In genomic region chr2:20179179-20179754, GRCh38 we compare ENCODE assay signal across 20 cellular contexts. TPM values are rescaled to one million over a fixed set of nuclear protein-coding genes. Genes with fewer than 3 reads are reported as not detected.
DNase-seq lines count a peak whose midpoint lies in the region; ATAC-seq and TF ChIP-seq lines count a peak whose summit lies in the region.
"Had no signal": no experiment of that assay in that cellular context is flagged by ENCODE, and none has a peak within 500 bp of the region (broad histone marks: within the 10 kb centered on the region; RNA-seq: fewer than 3 reads in every experiment).

No MANE protein-coding gene starts in this region.

- H3K27me3 ChIP-seq in SK-N-SH (ENCODE audit: insufficient read depth) (no peaks in the 10 kb centered on the region), osteoblast (ENCODE audit: insufficient read depth, low read length) (no peaks in the 10 kb centered on the region), vagina (no peaks in the 10 kb centered on the region)
- H3K27me3 ChIP-seq: hepatocyte, ovary, sigmoid colon had no signal

- no peak for TF ChIP-seq POLR2A in vagina (IDR thresholded peaks at IDR 0.05)

- no peaks in the 10 kb centered on the region for H3K4me1 Mint-ChIP-seq in activated T-helper 2 cell treated with anti-CD3 and anti-CD28 coated beads, Interferon-gamma antibody, Interleukin-2, Interleukin-4, amounts not matched to agents 10 μg/mL and 5 μg/mL and 100 μg/mL, durations not matched to agents 14 hours and 24 hours and 36 hours (ENCODE audit: low read depth)
- H3K4me1 Mint-ChIP-seq: naive B cell, T-cell had no signal

- H3K4me2 ChIP-seq in SK-N-SH, result no peak overlapping the region
- H3K4me2 ChIP-seq in osteoblast (ENCODE audit: insufficient read depth, low read length), result no peak overlapping the region

- ATAC-seq in SK-N-SH treated with all-trans-retinoic acid at 6 μM for 48 hours, result no peak
- ATAC-seq: activated T-cell treated with anti-CD3 and anti-CD28 coated beads, Interleukin-2, amount 50 U/mL, for 4 hours; T-cell had no signal

- no peak overlapping the region for H2AFZ ChIP-seq in SK-N-SH (ENCODE audit: low read depth)
- H2AFZ ChIP-seq in osteoblast (ENCODE audit: low read length), result no peak overlapping the region
- H2AFZ ChIP-seq: hepatocyte had no signal

- no peaks in the 10 kb centered on the region for H3K9me2 ChIP-seq in SK-N-SH

- CTCF ChIA-PET in SK-N-SH (lab: Yijun Ruan, JAX), result interaction anchor here (0.8 to 2.2 kb wide), 4 partner anchors 10 to 168 kb away, joined by 3 to 7 read pairs (median 4); no protein-coding TSS in a partner anchor

- H3K27ac Mint-ChIP-seq in activated T-helper 2 cell treated with anti-CD3 and anti-CD28 coated beads, Interferon-gamma antibody, Interleukin-2, Interleukin-4, amounts not matched to agents 10 μg/mL and 5 μg/mL and 100 μg/mL, durations not matched to agents 14 hours and 24 hours and 36 hours, result no peak overlapping the region
- H3K27ac Mint-ChIP-seq: naive B cell, T-cell had no signal

- no peaks in the 10 kb centered on the region for H3K36me3 ChIP-seq in SK-N-SH (replicated peaks in 1 of 2; ENCODE audit: control insufficient read depth in 1 of 2, insufficient read depth in 2 of 2, low read length in 1 of 2)
- H3K36me3 ChIP-seq in osteoblast (ENCODE audit: insufficient read depth, low read length), result no peaks in the 10 kb centered on the region
- no peaks in the 10 kb centered on the region for H3K36me3 ChIP-seq in vagina
- H3K36me3 ChIP-seq: ovary, sigmoid colon had no signal

- H3K9ac ChIP-seq in SK-N-SH, result no peak overlapping the region

- no peaks in the 10 kb centered on the region for H3K9me3 Mint-ChIP-seq in activated T-helper 2 cell treated with anti-CD3 and anti-CD28 coated beads, Interferon-gamma antibody, Interleukin-2, Interleukin-4, amounts not matched to agents 10 μg/mL and 5 μg/mL and 100 μg/mL, durations not matched to agents 14 hours and 24 hours and 36 hours
- H3K9me3 Mint-ChIP-seq: activated T-cell treated with anti-CD3 and anti-CD28 coated beads, Interleukin-2, amount 50 U/mL, for 4 hours; naive B cell; T-cell had no signal

- no peak for TF ChIP-seq CTCF in SK-N-SH (IDR thresholded peaks at IDR 0.05)
- TF ChIP-seq CTCF in osteoblast (IDR thresholded peaks at IDR 0.05; ENCODE audit: extremely low read depth, low read depth, low read length), result no peak
- no peak for TF ChIP-seq CTCF in vagina (IDR thresholded peaks at IDR 0.05)

- 84% methylated on average over 8 of the region's 8 CpGs for WGBS in SK-N-SH (ENCODE audit: low lambda C conversion rate)

- H3K27me3 Mint-ChIP-seq in activated T-helper 2 cell treated with anti-CD3 and anti-CD28 coated beads, Interferon-gamma antibody, Interleukin-2, Interleukin-4, amounts not matched to agents 10 μg/mL and 5 μg/mL and 100 μg/mL, durations not matched to agents 14 hours and 24 hours and 36 hours (ENCODE audit: low read depth), result no peaks in the 10 kb centered on the region
- H3K27me3 Mint-ChIP-seq: T-cell had no signal

- peaks cover 6 to 7% of the 10 kb centered on the region in 2 experiments; a peak in 2 of 4 replicates for H3K4me1 ChIP-seq in SK-N-SH (ENCODE audit: control insufficient read depth in 1 of 2, insufficient read depth in 2 of 2, low read depth in 1 of 2, low read length in 1 of 2)
- peaks cover 8% of the 10 kb centered on the region for H3K4me1 ChIP-seq in osteoblast (ENCODE audit: insufficient read depth, low read length)
- H3K4me1 ChIP-seq in vagina, result peaks cover 20% of the 10 kb centered on the region
- H3K4me1 ChIP-seq: sigmoid colon had no signal

- no peak overlapping the region for H3K4me3 Mint-ChIP-seq in activated T-helper 2 cell treated with anti-CD3 and anti-CD28 coated beads, Interferon-gamma antibody, Interleukin-2, Interleukin-4, amounts not matched to agents 10 μg/mL and 5 μg/mL and 100 μg/mL, durations not matched to agents 14 hours and 24 hours and 36 hours (ENCODE audit: low read depth)
- H3K4me3 Mint-ChIP-seq: activated T-cell treated with anti-CD3 and anti-CD28 coated beads, Interleukin-2, amount 50 U/mL, for 4 hours; naive B cell; T-cell had no signal

- H3K4me3 ChIP-seq in SK-N-SH (ENCODE audit: low read depth in 2 of 2, low read length in 1 of 2) (no peak overlapping the region), osteoblast (ENCODE audit: insufficient read depth, low read length) (no peak overlapping the region), vagina (no peak overlapping the region)
- H3K4me3 ChIP-seq: hepatocyte, ovary, sigmoid colon had no signal

- H3K36me3 Mint-ChIP-seq in activated T-helper 2 cell treated with anti-CD3 and anti-CD28 coated beads, Interferon-gamma antibody, Interleukin-2, Interleukin-4, amounts not matched to agents 10 μg/mL and 5 μg/mL and 100 μg/mL, durations not matched to agents 14 hours and 24 hours and 36 hours (ENCODE audit: low read depth), result no peaks in the 10 kb centered on the region
- H3K36me3 Mint-ChIP-seq: naive B cell, T-cell had no signal

- H3F3A ChIP-seq in SK-N-SH (replicated peaks; ENCODE audit: insufficient read depth), result no peaks in the 10 kb centered on the region

- H3K9me3 ChIP-seq in SK-N-SH, result no peaks in the 10 kb centered on the region
- H3K9me3 ChIP-seq in osteoblast (ENCODE audit: low read depth, low read length), result no peaks in the 10 kb centered on the region
- H3K9me3 ChIP-seq in vagina, result no peaks in the 10 kb centered on the region
- H3K9me3 ChIP-seq: ovary, sigmoid colon had no signal

- H3K79me2 ChIP-seq in SK-N-SH (ENCODE audit: insufficient read depth) (no peaks in the 10 kb centered on the region), osteoblast (ENCODE audit: insufficient read depth, low read length) (no peaks in the 10 kb centered on the region)
- H3K79me2 ChIP-seq: hepatocyte had no signal

- intact Hi-C loops in vagina (cut with DNase I), result loop anchor here (5.0 kb wide), 1 partner anchor 1322 kb away; no protein-coding TSS in a partner anchor
- intact Hi-C loops in activated T-helper 2 cell treated with anti-CD3 and anti-CD28 coated beads, Interferon-gamma antibody, Interleukin-2, Interleukin-4, amounts not matched to agents 10 μg/mL and 5 μg/mL and 100 μg/mL, durations not matched to agents 14 hours and 24 hours and 36 hours (cut with micrococcal nuclease), result no loop called here

- H3K27ac ChIP-seq in SK-N-SH (ENCODE audit: low read depth in 2 of 2, low read length in 1 of 2), result no peak overlapping the region
- H3K27ac ChIP-seq in osteoblast (ENCODE audit: low read depth, low read length), result no peak overlapping the region
- H3K27ac ChIP-seq in vagina, result peak overlapping the region; percentile 76
- H3K27ac ChIP-seq: hepatocyte, ovary, sigmoid colon had no signal

- DNase-seq in SK-N-SH (peak; percentile 10), kidney glomerular epithelial cell (lab: John Stamatoyannopoulos, UW) (peak; percentile 58), osteoblast (ENCODE audit: insufficient read length, low spot score, missing footprints) (peak; percentile 62), vagina (ENCODE audit: extremely low spot score in 2 of 2) (no peak), globus pallidus (ENCODE audit: low spot score) (no peak), NCI-H2227 (lab: John Stamatoyannopoulos, UW; ENCODE audit: unreplicated experiment) (no peak)
- no peak for DNase-seq in activated T-helper 2 cell treated with anti-CD3 and anti-CD28 coated beads, Interferon-gamma antibody, Interleukin-2, Interleukin-4, amounts not matched to agents 10 μg/mL and 5 μg/mL and 100 μg/mL, durations not matched to agents 14 hours and 24 hours and 36 hours (ENCODE audit: low spot score)
- DNase-seq: activated naive CD4-positive, alpha-beta T cell treated with Interleukin-2 at 50 U/mL for 16 hours; activated T-cell treated with anti-CD3 and anti-CD28 coated beads, Interleukin-2, amount 50 U/mL, for 4 hours; dermis blood vessel endothelial cell; naive B cell; NCI-H1105; NCI-H2029 treated with DMSO at 0.1 percent for 48 hours; NCI-H345; OCI-M1; sigmoid colon; T-cell had no signal

- no peak for TF ChIP-seq EP300 in SK-N-SH (IDR thresholded peaks at IDR 0.05; ENCODE audit: borderline replicate concordance in 1 of 2, low read depth in 1 of 2, low read length in 1 of 2)

- no peaks in the 10 kb centered on the region for H4K20me1 ChIP-seq in SK-N-SH (ENCODE audit: insufficient read depth)
- no peaks in the 10 kb centered on the region for H4K20me1 ChIP-seq in osteoblast (ENCODE audit: insufficient read depth, low read length)

- no peak for TF ChIP-seq RAD21 in SK-N-SH (IDR thresholded peaks at IDR 0.05; ENCODE audit: low read length)

- POLR2A ChIA-PET in SK-N-SH (lab: Yijun Ruan, JAX), result no interaction called here

TF ChIP-seq in SK-N-SH, 30 proteins besides CTCF, POLR2A, EP300 and RAD21 (continues in another document):
- TF ChIP-seq RXRA (IDR thresholded peaks at IDR 0.05; ENCODE audit: borderline replicate concordance, low read depth), result no peak
- TF ChIP-seq FOSL2 (IDR thresholded peaks at IDR 0.05; ENCODE audit: borderline replicate concordance, low read depth), result no peak
- TF ChIP-seq JUND (IDR thresholded peaks at IDR 0.05), result no peak
- no peak for TF ChIP-seq TEAD4 (IDR thresholded peaks at IDR 0.05; ENCODE audit: borderline replicate concordance, insufficient read depth)
- TF ChIP-seq MXI1 (IDR thresholded peaks at IDR 0.05; ENCODE audit: low read depth, low read length), result no peak
- no peak for TF ChIP-seq ELF1 (IDR thresholded peaks at IDR 0.05)
- no peak for TF ChIP-seq RFX5 (IDR thresholded peaks at IDR 0.05; ENCODE audit: low read length)
- TF ChIP-seq TAF1 (IDR thresholded peaks at IDR 0.05; ENCODE audit: borderline replicate concordance, low read depth, low read length), result no peak
- TF ChIP-seq GATA2 (CRISPR knock-in tag; IDR thresholded peaks at IDR 0.05), result no peak

TF ChIP-seq in SK-N-SH treated with all-trans-retinoic acid at 6 μM for 48 hours, 23 proteins besides CTCF, POLR2A, EP300 and RAD21 (continues in another document):
- TF ChIP-seq ZNF8 (CRISPR knock-in tag; IDR thresholded peaks at IDR 0.05) (no peak), BACH2 (CRISPR knock-in tag; IDR thresholded peaks at IDR 0.05; ENCODE audit: borderline replicate concordance) (no peak), RARB (CRISPR knock-in tag; IDR thresholded peaks at IDR 0.05) (no peak)

RNA-seq across cellular contexts. Expression of gene SDC1, which starts 45.7 kb away (rescaled TPM):
- 105 and 122 TPM in 2 replicates for polyA plus RNA-seq in SK-N-SH (2012; rRNA removed)
- polyA plus RNA-seq in SK-N-SH (2012; cell fraction: cytosol; rRNA removed), result 63.4 and 86.1 TPM in 2 replicates
- polyA plus RNA-seq in SK-N-SH (2012; cell fraction: nucleus; rRNA removed), result 58.4 and 62.2 TPM in 2 replicates
- total RNA-seq in osteoblast (7.6 and 11.8 TPM in 2 replicates), vagina (184 TPM)
- 0.59 and 0.62 TPM in 2 replicates for total RNA-seq in activated T-helper 2 cell treated with anti-CD3 and anti-CD28 coated beads, Interferon-gamma antibody, Interleukin-2, Interleukin-4, amounts not matched to agents 10 μg/mL and 5 μg/mL and 100 μg/mL, durations not matched to agents 14 hours and 24 hours and 36 hours

Comparison
In these comparisons a context has a peak if more than half of its experiments do, and no peak if none do; other contexts are left out.
1. DNase-seq: peak in SK-N-SH (single experiment), kidney glomerular epithelial cell (single experiment) and osteoblast (single experiment); none in vagina (0 of 2), globus pallidus (single experiment), NCI-H2227 (single experiment) and activated T-helper 2 cell treated with anti-CD3 and anti-CD28 coated beads, Interferon-gamma antibody, Interleukin-2, Interleukin-4, amounts not matched to agents 10 μg/mL and 5 μg/mL and 100 μg/mL, durations not matched to agents 14 hours and 24 hours and 36 hours (single experiment).
2. RNA of gene SDC1, which starts 45.7 kb away (total RNA-seq): 184 TPM in vagina (single experiment); 7.6 to 11.8 TPM in osteoblast and 0.59 to 0.62 TPM in activated T-helper 2 cell treated with anti-CD3 and anti-CD28 coated beads, Interferon-gamma antibody, Interleukin-2, Interleukin-4, amounts not matched to agents 10 μg/mL and 5 μg/mL and 100 μg/mL, durations not matched to agents 14 hours and 24 hours and 36 hours; every median in the first group is over 10 times any median in the second.